14 cellular contexts compared by ENCODE assay signal in the genomic region with DNA sequence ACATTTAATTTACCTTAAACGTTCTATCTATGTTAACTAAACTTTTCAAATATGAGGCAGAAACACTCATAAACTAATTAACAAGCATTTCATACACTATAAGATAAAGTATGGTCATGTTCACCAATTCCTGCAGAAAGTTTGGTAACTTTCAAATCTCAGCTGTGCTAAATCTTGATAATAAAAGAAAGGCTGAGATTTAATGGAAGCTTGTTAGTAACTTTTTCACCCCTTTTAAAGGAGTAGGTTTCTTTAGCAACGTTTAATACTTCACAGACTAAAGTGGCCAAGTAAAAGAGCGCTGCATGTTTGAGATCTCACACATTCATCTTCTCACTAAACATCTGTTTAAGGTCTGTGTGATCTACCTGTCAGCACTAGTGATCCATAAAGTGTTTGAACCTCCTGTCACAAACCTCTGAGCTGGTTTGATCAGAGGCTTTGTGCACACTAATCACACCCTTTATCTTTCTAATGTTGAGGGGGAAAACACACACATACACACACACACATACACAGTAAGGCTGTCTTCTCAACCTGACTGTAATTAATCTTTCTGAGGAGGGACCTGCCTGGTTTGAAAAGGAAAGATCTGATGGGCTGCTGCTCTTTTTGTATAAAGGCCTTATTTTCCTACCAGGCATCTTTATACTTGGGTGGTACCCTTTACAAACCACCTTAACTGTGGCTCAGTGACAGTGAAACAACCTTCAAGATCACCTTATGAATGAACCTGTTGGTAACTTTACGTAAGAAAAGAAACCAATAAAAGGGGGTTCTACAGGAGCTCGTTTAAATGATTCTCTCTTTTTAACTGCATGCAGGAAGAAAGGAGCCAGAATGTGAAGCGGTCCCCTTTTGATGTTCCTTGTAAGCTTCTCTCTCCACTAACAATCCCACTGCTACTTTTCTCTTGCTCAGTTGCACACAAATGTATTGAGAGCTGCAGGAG.
"Had no signal": no experiment of that assay in that cellular context is flagged by ENCODE, and none has a peak within 500 bp of the region (broad histone marks: within the 10 kb centered on the region; RNA-seq: fewer than 3 reads in every experiment).

No MANE protein-coding gene starts in this region.

- H3K9me3 ChIP-seq: pancreas, stomach, thoracic aorta had no signal

- H3K4me3 Mint-ChIP-seq: activated CD8-positive, alpha-beta memory T cell treated with anti-CD3 and anti-CD28 coated beads, Interleukin-2, amount 10 ng/mL, durations not matched to agents 7 days and 5 days; activated naive CD8-positive, alpha-beta T cell; activated T-cell treated with anti-CD3 and anti-CD28 coated beads, Interleukin-2, amount 50 U/mL, for 4 hours had no signal

- H3K36me3 Mint-ChIP-seq: activated CD8-positive, alpha-beta memory T cell treated with anti-CD3 and anti-CD28 coated beads, Interleukin-2, amount 10 ng/mL, durations not matched to agents 7 days and 5 days; activated naive CD8-positive, alpha-beta T cell had no signal

- H3K36me3 ChIP-seq: pancreas, stomach, thoracic aorta had no signal

- H3K4me1 Mint-ChIP-seq: activated CD8-positive, alpha-beta memory T cell treated with anti-CD3 and anti-CD28 coated beads, Interleukin-2, amount 10 ng/mL, durations not matched to agents 7 days and 5 days had no signal

- H3K4me3 ChIP-seq: pancreas, stomach, thoracic aorta had no signal

- H3K4me1 ChIP-seq: pancreas, stomach had no signal

- DNase-seq: activated CD4-positive, alpha-beta T cell treated with anti-CD3 and anti-CD28 coated beads, Interleukin-2, amount 50 U/mL, for 4 hours; activated CD8-positive, alpha-beta memory T cell treated with anti-CD3 and anti-CD28 coated beads, Interleukin-2, amount 10 ng/mL, durations not matched to agents 7 days and 5 days; activated gamma-delta T cell; activated T-cell treated with anti-CD3 and anti-CD28 coated beads, Interleukin-2, amount 50 U/mL, for 4 hours; dermis blood vessel endothelial cell; kidney; left ventricle myocardium superior; pancreas; stimulated activated CD4-positive, alpha-beta T cell treated with anti-CD3 and anti-CD28 coated beads, Interleukin-15, amount 100 ng/mL, for 24 hours; stimulated activated CD4-positive, alpha-beta T cell treated with anti-CD3 and anti-CD28 coated beads, Interleukin-4, amount 100 ng/mL, for 4 hours; stomach; T-helper 2 cell had no signal

- H3K27ac Mint-ChIP-seq: activated CD8-positive, alpha-beta memory T cell treated with anti-CD3 and anti-CD28 coated beads, Interleukin-2, amount 10 ng/mL, durations not matched to agents 7 days and 5 days; activated naive CD8-positive, alpha-beta T cell had no signal

- H3K27me3 Mint-ChIP-seq: activated CD8-positive, alpha-beta memory T cell treated with anti-CD3 and anti-CD28 coated beads, Interleukin-2, amount 10 ng/mL, durations not matched to agents 7 days and 5 days; activated naive CD8-positive, alpha-beta T cell had no signal

- H3K27me3 ChIP-seq: pancreas, stomach had no signal
